In genomic region chrX:69165116-69165651, GRCh38 we compare ENCODE assay signal across 8 cellular contexts. TPM values are rescaled to one million over a fixed set of nuclear protein-coding genes. Genes with fewer than 3 reads are reported as not detected.
DNase-seq lines count a peak whose midpoint lies in the region; ATAC-seq and TF ChIP-seq lines count a peak whose summit lies in the region.

PJA1 (minus strand) TSS chrX:69165453; CDS start chrX:69163073, 2,380 bp downstream.

- H3K4me3 Mint-ChIP-seq in activated B cell treated with CpG ODN at 0.5 μM for 24 hours: peak within 1 kb of the TSS; percentile 90

- intact Hi-C loops in activated B cell treated with CpG ODN at 0.5 μM for 24 hours (cut with micrococcal nuclease): loop anchor here (1.0 to 10.0 kb wide), 3 partner anchors 337 to 968 kb away; partner anchors contain the start of genes IGBP1 and YIPF6

- ATAC-seq in GM18517 (IDR thresholded peaks at IDR 0.05; ENCODE audit: unreplicated experiment): peak; percentile 67
- peak; percentile 84 for ATAC-seq in HG02973 (IDR thresholded peaks at IDR 0.05; ENCODE audit: unreplicated experiment)
- ATAC-seq in activated B cell treated with CpG ODN at 0.5 μM for 24 hours (ENCODE audit: low read depth): peak; percentile 93

- no peak for TF ChIP-seq CTCF in activated B cell treated with CpG ODN at 0.5 μM for 24 hours (IDR thresholded peaks at IDR 0.05)

- H3K27me3 Mint-ChIP-seq in activated B cell treated with CpG ODN at 0.5 μM for 24 hours: no peaks in the 10 kb centered on the region

- peaks cover 21% of the 10 kb centered on the region for H3K4me1 Mint-ChIP-seq in activated B cell treated with CpG ODN at 0.5 μM for 24 hours

- no peaks in the 10 kb centered on the region for H3K9me3 Mint-ChIP-seq in activated B cell treated with CpG ODN at 0.5 μM for 24 hours

- DNase-seq in NCI-H2171 (lab: John Stamatoyannopoulos, UW): peak; percentile 58
- DNase-seq in activated B cell treated with CpG ODN at 0.5 μM for 24 hours: peak; percentile 60
- peak in 58 of 61 donors; percentile 3 to 82 (median 55) for DNase-seq in caudate nucleus (lab: John Stamatoyannopoulos, UW)
- DNase-seq in inferior parietal cortex (ENCODE audit: extremely low spot score): peak; percentile 51
- DNase-seq in smooth muscle cell of the brain vasculature (ENCODE audit: low read depth, low spot score): peak; percentile 18
- no peak for DNase-seq in OCI-M2 (lab: John Stamatoyannopoulos, UW; ENCODE audit: unreplicated experiment)

- POLR2A ChIA-PET in activated B cell treated with CpG ODN at 0.5 μM for 24 hours (lab: Charles Lee): interaction anchor here (0.6 to 1.2 kb wide), 4 partner anchors 13 to 968 kb away, joined by 3 to 11 read pairs (median 4); partner anchors contain the start of genes EFNB1 and IGBP1

- CTCF ChIA-PET in activated B cell treated with CpG ODN at 0.5 μM for 24 hours (lab: Charles Lee): interaction anchor here (1.3 kb wide), 1 partner anchor 337 kb away, joined by 8 read pairs; the partner anchor contains the start of gene EFNB1

- H3K36me3 Mint-ChIP-seq in activated B cell treated with CpG ODN at 0.5 μM for 24 hours (ENCODE audit: low read depth): peaks cover 30% of the 10 kb centered on the region

- H3K27ac ChIP-seq in caudate nucleus (ENCODE audit: low read depth, low read length): peak within 1 kb of the TSS; percentile 69

- H3K27ac Mint-ChIP-seq in activated B cell treated with CpG ODN at 0.5 μM for 24 hours: peak within 1 kb of the TSS; percentile 85

RNA-seq across cellular contexts. Expression of gene PJA1, which starts in this region (rescaled TPM):
- 16.9 and 18.6 TPM in 2 replicates for total RNA-seq in activated B cell treated with CpG ODN at 0.5 μM for 24 hours
